In the genomic region with DNA sequence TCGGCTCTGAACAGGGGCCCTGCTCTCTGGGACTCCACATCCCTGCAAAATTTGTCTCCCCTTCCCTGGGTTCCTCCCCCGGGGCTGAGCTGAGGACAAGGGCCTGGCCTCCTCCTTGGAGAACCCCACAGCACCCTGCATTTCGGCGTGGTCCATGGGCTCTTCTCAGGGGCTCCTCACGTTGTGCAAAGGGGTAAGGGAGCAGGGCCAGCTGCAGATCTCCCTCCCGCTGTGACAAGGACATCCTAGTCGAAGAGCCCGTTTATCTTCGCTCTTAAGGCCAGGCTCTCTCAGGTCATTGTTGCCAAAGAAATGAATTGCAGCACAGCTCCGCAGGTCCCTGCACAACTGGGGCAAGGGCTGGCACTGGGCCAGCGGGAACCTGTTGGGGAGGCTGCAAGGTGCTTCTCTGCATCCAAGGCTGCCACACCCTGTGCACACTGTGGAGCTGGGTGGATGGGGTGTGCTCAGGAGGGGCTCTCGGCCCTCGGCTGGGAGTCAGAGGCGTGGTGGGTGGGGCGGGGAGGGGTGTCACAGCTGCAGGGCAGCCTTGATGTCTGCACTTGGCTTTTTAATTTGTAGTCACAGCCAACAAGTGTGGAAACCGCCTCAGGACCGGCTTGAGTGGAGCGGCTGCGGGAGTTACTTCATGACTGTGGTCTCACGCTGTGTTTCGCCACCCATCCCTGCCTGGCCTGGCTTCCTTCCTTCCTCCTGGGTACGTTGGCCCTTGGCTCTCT, we compare ENCODE assay signal across 13 cellular contexts. TPM values are rescaled to one million over a fixed set of nuclear protein-coding genes. Genes with fewer than 3 reads are reported as not detected.
DNase-seq lines count a peak whose midpoint lies in the region; ATAC-seq, FAIRE-seq and TF ChIP-seq lines count a peak whose summit lies in the region.
"Had no signal": no experiment of that assay in that cellular context is flagged by ENCODE, and none has a peak within 500 bp of the region (broad histone marks: within the 10 kb centered on the region; RNA-seq: fewer than 3 reads in every experiment).

No MANE protein-coding gene starts in this region.

- H3K36me3 ChIP-seq in bronchial epithelial cell (ENCODE audit: control insufficient read depth, insufficient read depth, low read length) (no peaks in the 10 kb centered on the region), small intestine (ENCODE audit: control insufficient read depth in 2 of 2, insufficient read depth in 2 of 2, low read length in 2 of 2) (no peaks in the 10 kb centered on the region), OCI-LY7 (ENCODE audit: insufficient read depth, low read length) (no peaks in the 10 kb centered on the region)
- H3K36me3 ChIP-seq: brain microvascular endothelial cell had no signal

- H3K79me2 ChIP-seq in OCI-LY7 (ENCODE audit: insufficient read depth, low read depth, low read length): no peaks in the 10 kb centered on the region

- H3K27me3 ChIP-seq in bronchial epithelial cell (ENCODE audit: control insufficient read depth, insufficient read depth, low read length) (peaks cover 3% of the 10 kb centered on the region), small intestine (ENCODE audit: control insufficient read depth in 2 of 2, insufficient read depth in 2 of 2, low read length in 2 of 2) (no peaks in the 10 kb centered on the region)

- POLR2A ChIA-PET in OCI-LY7 (lab: Charles Lee): interaction anchor here (0.5 kb wide), 1 partner anchor 22 kb away, joined by 3 read pairs; no protein-coding TSS in a partner anchor

- H3K9me2 ChIP-seq in OCI-LY7 (ENCODE audit: insufficient read depth, low read length): no peaks in the 10 kb centered on the region

- no peak overlapping the region for H3K4me2 ChIP-seq in OCI-LY7 (ENCODE audit: low read length)

- H2AFZ ChIP-seq in OCI-LY7 (ENCODE audit: low read length): no peak overlapping the region

- 43 to 60% (median 44%) methylated on average over 22 of the region's 22 CpGs for WGBS in small intestine, 3 donors

- no peak for ATAC-seq in HG02610 (IDR thresholded peaks at IDR 0.05; ENCODE audit: unreplicated experiment)

- H3K9me3 ChIP-seq in small intestine (ENCODE audit: control insufficient read depth, low read depth) (no peaks in the 10 kb centered on the region), OCI-LY7 (ENCODE audit: low read length) (no peaks in the 10 kb centered on the region)

- H3K4me3 Mint-ChIP-seq in activated naive CD4-positive, alpha-beta T cell treated with anti-CD3 and anti-CD28 coated beads, Interleukin-2, amount 10 ng/mL, durations not matched to agents 7 days and 5 days: no peak overlapping the region

- CTCF ChIA-PET in OCI-LY7 (lab: Charles Lee; ENCODE audit: unreplicated experiment): no interaction called here
- CTCF ChIA-PET in activated naive CD4-positive, alpha-beta T cell treated with anti-CD3 and anti-CD28 coated beads, Interleukin-2, amount 10 ng/mL, durations not matched to agents 7 days and 5 days (lab: Charles Lee): no interaction called here

- H3K36me3 Mint-ChIP-seq in activated naive CD4-positive, alpha-beta T cell treated with anti-CD3 and anti-CD28 coated beads, Interleukin-2, amount 10 ng/mL, durations not matched to agents 7 days and 5 days: no peaks in the 10 kb centered on the region

- peaks cover 46% of the 10 kb centered on the region for H3K27me3 Mint-ChIP-seq in activated naive CD4-positive, alpha-beta T cell treated with anti-CD3 and anti-CD28 coated beads, Interleukin-2, amount 10 ng/mL, durations not matched to agents 7 days and 5 days

- BruUV-seq in OCI-LY7 (replicated peaks; lab: Mats Ljungman, UMichigan): no TSS peak

- no peak overlapping the region for H3K27ac ChIP-seq in small intestine (ENCODE audit: low read depth in 1 of 2, low read length in 1 of 2)
- no peak overlapping the region for H3K27ac ChIP-seq in OCI-LY7 (ENCODE audit: low read depth, low read length, poor library complexity, severe bottlenecking)
- H3K27ac ChIP-seq: brain microvascular endothelial cell had no signal

- no peaks in the 10 kb centered on the region for H4K20me1 ChIP-seq in OCI-LY7 (ENCODE audit: insufficient read depth, low read length)

- H3K4me1 Mint-ChIP-seq in activated naive CD4-positive, alpha-beta T cell treated with anti-CD3 and anti-CD28 coated beads, Interleukin-2, amount 10 ng/mL, durations not matched to agents 7 days and 5 days: no peaks in the 10 kb centered on the region

- FAIRE-seq in bronchial epithelial cell (lab: Jason Lieb, UNC) (no peak), small intestine (lab: Jason Lieb, UNC) (no peak)

- intact Hi-C loops in OCI-LY7 (cut with micrococcal nuclease; ENCODE audit: unreplicated experiment): no loop called here

- TF ChIP-seq CTCF in bronchial epithelial cell (IDR thresholded peaks at IDR 0.05; ENCODE audit: insufficient read depth, low read length, severe bottlenecking) (no peak), OCI-LY7 (conservative IDR thresholded peaks at IDR 0.05; ENCODE audit: low read length) (no peak)

- DNase-seq in NCI-H748 (lab: John Stamatoyannopoulos, UW; ENCODE audit: unreplicated experiment) (peak; percentile 71), NCI-H748 treated with DMSO at 0.1 percent for 48 hours (lab: John Stamatoyannopoulos, UW) (no peak), NCI-H128 (lab: John Stamatoyannopoulos, UW; ENCODE audit: unreplicated experiment) (peak; percentile 5), bronchial epithelial cell (ENCODE audit: low read depth) (peak; percentile 19), small intestine (peak; percentile 13), OCI-LY7 (ENCODE audit: low spot score) (no peak)
- no peak for DNase-seq in activated naive CD4-positive, alpha-beta T cell treated with anti-CD3 and anti-CD28 coated beads, Interleukin-2, amount 10 ng/mL, durations not matched to agents 7 days and 5 days
- DNase-seq: activated CD4-positive, alpha-beta T cell treated with anti-CD3 and anti-CD28 coated beads, Interleukin-2, amount 50 U/mL, for 4 hours; activated gamma-delta T cell treated with Interleukin-2 at 50 U/mL for 16 hours; brain microvascular endothelial cell; DMS53 had no signal

- H3K4me1 ChIP-seq in small intestine (ENCODE audit: control insufficient read depth in 2 of 2, insufficient read depth in 1 of 2, low read depth in 1 of 2, low read length in 1 of 2) (no peaks in the 10 kb centered on the region), OCI-LY7 (ENCODE audit: insufficient read depth, low read length, poor library complexity, severe bottlenecking) (no peaks in the 10 kb centered on the region)

- H3K4me3 ChIP-seq in bronchial epithelial cell (ENCODE audit: low read depth, low read length): no peak overlapping the region
- no peak overlapping the region for H3K4me3 ChIP-seq in small intestine (ENCODE audit: low read depth in 1 of 2, low read length in 2 of 2)
- H3K4me3 ChIP-seq in OCI-LY7 (ENCODE audit: low read depth, low read length, poor library complexity, severe bottlenecking): no peak overlapping the region

- no peaks in the 10 kb centered on the region for H3K9me3 Mint-ChIP-seq in activated naive CD4-positive, alpha-beta T cell treated with anti-CD3 and anti-CD28 coated beads, Interleukin-2, amount 10 ng/mL, durations not matched to agents 7 days and 5 days

- H3K27ac Mint-ChIP-seq in activated naive CD4-positive, alpha-beta T cell treated with anti-CD3 and anti-CD28 coated beads, Interleukin-2, amount 10 ng/mL, durations not matched to agents 7 days and 5 days: no peak overlapping the region

RNA-seq across cellular contexts. Expression of a gene that starts 26.6 kb away (rescaled TPM):
- total RNA-seq in bronchial epithelial cell (5.8 and 18.3 TPM in 2 replicates), OCI-LY7 (2022) (not detected in 2 replicates)
- polyA plus RNA-seq in small intestine: 1 to 10 TPM; 2.2 to 9.9 (median 2.2) TPM
- 1.2 TPM in 1 of 2 replicates, not detected in the other for total RNA-seq in OCI-LY7 (2014; rRNA removed; shearing (Covaris generic))
- total RNA-seq: T-helper 1 cell treated with Interleukin-12 subunit alpha and Interleukin-12 subunit beta and Interleukin-4 antibody, amounts not matched to agents 30 ng/mL and 1 ng/mL, for 36 hours had no signal

RNA-seq across cellular contexts. Expression of a gene that starts 35.6 kb away (rescaled TPM):
- total RNA-seq in bronchial epithelial cell: 0.90 TPM in 1 of 2 replicates, not detected in the other
- polyA plus RNA-seq in small intestine: 1 to 10 TPM in 2 of 3 donors, under 1 TPM in 1; 0.67 to 1.4 (median 1.3) TPM
- total RNA-seq in OCI-LY7 (2014; rRNA removed; shearing (Covaris generic)): not detected in 2 replicates
- total RNA-seq in OCI-LY7 (2022): not detected in 2 replicates
- total RNA-seq: T-helper 1 cell treated with Interleukin-12 subunit alpha and Interleukin-12 subunit beta and Interleukin-4 antibody, amounts not matched to agents 30 ng/mL and 1 ng/mL, for 36 hours had no signal

Comparison
In these comparisons a context has a peak if more than half of its experiments do, and no peak if none do; other contexts are left out.
1. DNase-seq: peak in NCI-H748 (single experiment), NCI-H128 (single experiment), bronchial epithelial cell (single experiment) and small intestine (single experiment); none in NCI-H748 treated with DMSO at 0.1 percent for 48 hours (single experiment), OCI-LY7 (single experiment) and activated naive CD4-positive, alpha-beta T cell treated with anti-CD3 and anti-CD28 coated beads, Interleukin-2, amount 10 ng/mL, durations not matched to agents 7 days and 5 days (single experiment).